ENCODE assay signal across 13 cellular contexts in the genomic region with DNA sequence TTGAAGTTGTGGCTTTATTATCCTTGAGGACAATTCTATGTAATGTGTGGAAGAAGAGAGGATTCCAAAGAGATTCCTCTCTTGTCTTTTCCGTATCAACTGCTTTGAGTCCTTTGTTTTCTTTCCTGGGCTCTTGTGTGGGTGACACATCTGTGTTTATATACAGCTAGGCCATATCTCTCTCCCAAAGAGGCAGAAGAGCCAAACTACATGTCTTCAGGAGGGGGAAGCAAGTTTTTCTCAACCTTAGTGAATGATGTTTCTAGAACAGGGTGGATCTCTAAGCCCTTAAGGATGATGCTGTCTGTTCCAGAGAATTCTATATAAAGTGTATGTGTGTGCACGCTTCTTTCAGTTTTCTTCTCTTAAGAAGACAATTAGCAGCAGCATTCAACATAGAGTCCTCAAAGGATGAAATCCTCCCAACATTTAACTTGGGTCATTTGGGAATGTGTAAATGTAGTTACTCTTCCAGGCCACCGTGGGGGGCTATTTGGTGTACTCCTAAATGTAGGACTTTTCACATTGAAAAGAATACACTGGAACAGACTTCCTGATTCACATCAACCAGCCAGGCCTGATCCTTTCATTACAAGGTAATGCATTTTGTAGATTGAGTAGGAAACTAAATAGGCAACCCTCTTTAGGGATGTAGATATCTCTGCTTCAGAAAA.
DNase-seq lines count a peak whose midpoint lies in the region; ATAC-seq and TF ChIP-seq lines count a peak whose summit lies in the region.
"Had no signal": no experiment of that assay in that cellular context is flagged by ENCODE, and none has a peak within 500 bp of the region (broad histone marks: within the 10 kb centered on the region; RNA-seq: fewer than 3 reads in every experiment).

No MANE protein-coding gene starts in this region.

- no peaks in the 10 kb centered on the region for H3K36me3 ChIP-seq in ectodermal cell (ENCODE audit: control insufficient read depth, insufficient read depth, low read length)
- H3K36me3 ChIP-seq: BLaER1, gastrocnemius medialis, uterus had no signal

- DNase-seq in activated CD4-positive, alpha-beta T cell treated with anti-CD3 and anti-CD28 coated beads for 48 hours: peak; percentile 2
- no peak for DNase-seq in activated CD4-positive, alpha-beta T cell treated with anti-CD3 and anti-CD28 coated beads for 1 hour
- DNase-seq in HuH-7 (ENCODE audit: low spot score) (peak; percentile 22), progenitor cell of endocrine pancreas (ENCODE audit: low spot score, unreplicated experiment) (no peak), DMS79 (lab: John Stamatoyannopoulos, UW) (no peak), activated gamma-delta T cell (lab: John Stamatoyannopoulos, UW) (no peak)
- DNase-seq: activated T-cell treated with anti-CD3 and anti-CD28 coated beads, Interleukin-2, amount 50 U/mL, for 72 hours; gastrocnemius medialis; uterus had no signal

- ATAC-seq in GM21825 (IDR thresholded peaks at IDR 0.05; ENCODE audit: unreplicated experiment): no peak
- ATAC-seq: activated T-cell treated with anti-CD3 and anti-CD28 coated beads, Interleukin-2, amount 50 U/mL, for 72 hours; gastrocnemius medialis had no signal

- peak overlapping the region; percentile 77 for H3K27ac Mint-ChIP-seq in progenitor cell of endocrine pancreas
- H3K27ac Mint-ChIP-seq: activated T-cell treated with anti-CD3 and anti-CD28 coated beads, Interleukin-2, amount 50 U/mL, for 72 hours had no signal

- peaks cover 4% of the 10 kb centered on the region for H3K27me3 Mint-ChIP-seq in progenitor cell of endocrine pancreas

- H3K4me1 ChIP-seq in ectodermal cell (ENCODE audit: control insufficient read depth, insufficient read depth, low read length): peaks cover 35% of the 10 kb centered on the region
- H3K4me1 ChIP-seq: BLaER1, gastrocnemius medialis, uterus had no signal

- peaks cover 44% of the 10 kb centered on the region for H3K4me1 Mint-ChIP-seq in progenitor cell of endocrine pancreas (ENCODE audit: low read depth)
- H3K4me1 Mint-ChIP-seq: central memory CD8-positive, alpha-beta T cell had no signal

- TF ChIP-seq CTCF in progenitor cell of endocrine pancreas (IDR thresholded peaks at IDR 0.05; ENCODE audit: unreplicated experiment): peak; percentile 63

- H3K4me3 ChIP-seq in ectodermal cell (ENCODE audit: insufficient read depth, low read depth, low read length): no peak overlapping the region
- H3K4me3 ChIP-seq: BLaER1, gastrocnemius medialis, uterus had no signal

- H3K27ac ChIP-seq in ectodermal cell (ENCODE audit: insufficient read depth, low read depth, low read length, poor library complexity, severe bottlenecking): peak overlapping the region; percentile 47
- H3K27ac ChIP-seq: BLaER1, gastrocnemius medialis, uterus had no signal

- peaks cover 3% of the 10 kb centered on the region for H3K36me3 Mint-ChIP-seq in progenitor cell of endocrine pancreas (ENCODE audit: insufficient read depth)

- WGBS in ectodermal cell, 2 experiments: 27 to 80% methylated on average over 2 to 3 of the region's 3 CpGs

- peaks cover 15% of the 10 kb centered on the region for H3K9me3 Mint-ChIP-seq in progenitor cell of endocrine pancreas (ENCODE audit: low read depth)
- H3K9me3 Mint-ChIP-seq: activated T-cell treated with anti-CD3 and anti-CD28 coated beads, Interleukin-2, amount 50 U/mL, for 72 hours; central memory CD8-positive, alpha-beta T cell had no signal

- H3K27me3 ChIP-seq in ectodermal cell (ENCODE audit: control insufficient read depth, insufficient read depth, low read length, poor library complexity, severe bottlenecking): no peaks in the 10 kb centered on the region
- H3K27me3 ChIP-seq: BLaER1, gastrocnemius medialis, uterus had no signal

- H3K9me3 ChIP-seq in ectodermal cell (ENCODE audit: control insufficient read depth, low read length): no peaks in the 10 kb centered on the region
- H3K9me3 ChIP-seq: BLaER1, gastrocnemius medialis, uterus had no signal

- H3K4me3 Mint-ChIP-seq in progenitor cell of endocrine pancreas (ENCODE audit: low read depth): no peak overlapping the region
- H3K4me3 Mint-ChIP-seq: activated T-cell treated with anti-CD3 and anti-CD28 coated beads, Interleukin-2, amount 50 U/mL, for 72 hours; central memory CD8-positive, alpha-beta T cell had no signal

Comparison
In these comparisons a context has a peak if more than half of its experiments do, and no peak if none do; other contexts are left out.
1. DNase-seq: peak in activated CD4-positive, alpha-beta T cell treated with anti-CD3 and anti-CD28 coated beads for 48 hours (single experiment) and HuH-7 (single experiment); none in activated CD4-positive, alpha-beta T cell treated with anti-CD3 and anti-CD28 coated beads for 1 hour (single experiment), progenitor cell of endocrine pancreas (single experiment), DMS79 (single experiment) and activated gamma-delta T cell (single experiment).